In genomic region chr3:67863869-67864268, GRCh38 we compare ENCODE assay signal across 8 cellular contexts.
DNase-seq lines count a peak whose midpoint lies in the region; FAIRE-seq and TF ChIP-seq lines count a peak whose summit lies in the region.

No MANE protein-coding gene starts in this region.

- TF ChIP-seq CTCF in HL-60 (IDR thresholded peaks at IDR 0.05; ENCODE audit: insufficient read depth, low read length) (peak; percentile 14), lower leg skin (IDR thresholded peaks at IDR 0.05) (no peak)

- no peak for FAIRE-seq in GM12891 (lab: Jason Lieb, UNC)

- H3K4me3 ChIP-seq in HL-60 (replicated peaks; ENCODE audit: insufficient read depth, low read length) (no peak overlapping the region), lower leg skin (ENCODE audit: low read depth, poor library complexity, severe bottlenecking) (no peak overlapping the region)

- H3K27me3 ChIP-seq in HL-60 (ENCODE audit: insufficient read depth, poor library complexity, severe bottlenecking), result no peaks in the 10 kb centered on the region

- intact Hi-C loops in lower leg skin (cut with DNase I; ENCODE audit: low total_unique reads), result no loop called here

- 81 to 87% methylated on average over 4 of the region's 4 CpGs for WGBS in lower leg skin, 2 donors

- no peak for TF ChIP-seq POLR2A in lower leg skin (IDR thresholded peaks at IDR 0.05)
- no peak for TF ChIP-seq POLR2A in GM12891 (IDR thresholded peaks at IDR 0.05; ENCODE audit: low read depth, low read length)

- DNase-seq in D341Med (ENCODE audit: low spot score), result peak; percentile 48
- DNase-seq in HL-60 (ENCODE audit: low read depth in 1 of 2, low spot score in 1 of 2), result no peak
- DNase-seq in amniotic epithelial cell (ENCODE audit: low read depth), result peak; percentile 35
- DNase-seq in kidney glomerular epithelial cell (lab: John Stamatoyannopoulos, UW), result peak; percentile 15
- no peak for DNase-seq in lower leg skin (ENCODE audit: low spot score in 2 of 2)
- DNase-seq in GM12891 (ENCODE audit: insufficient read length, low spot score), result no peak
- no peak for DNase-seq in DMS153 treated with DMSO at 0.1 percent for 48 hours (lab: John Stamatoyannopoulos, UW; ENCODE audit: unreplicated experiment)
- DNase-seq in NCI-H1092 treated with DMSO at 0.1 percent for 48 hours (lab: John Stamatoyannopoulos, UW), result no peak

- no peak overlapping the region for H3K27ac ChIP-seq in HL-60 (replicated peaks)

TF ChIP-seq in GM12891, 5 proteins besides CTCF, POLR2A, EP300 and RAD21:
- TF ChIP-seq POU2F2 (IDR thresholded peaks at IDR 0.05; ENCODE audit: low read depth, low read length), result no peak

Comparison
In these comparisons a context has a peak if more than half of its experiments do, and no peak if none do; other contexts are left out.
1. DNase-seq: peak in D341Med (single experiment), amniotic epithelial cell (single experiment) and kidney glomerular epithelial cell (single experiment); none in HL-60 (0 of 2), lower leg skin (0 of 2), GM12891 (single experiment), DMS153 treated with DMSO at 0.1 percent for 48 hours (single experiment) and NCI-H1092 treated with DMSO at 0.1 percent for 48 hours (single experiment).